ENCODE assay signal across 1 cellular context in genomic region chr1:93609536-93609935, GRCh38.
TF ChIP-seq lines count a peak whose summit lies in the region.

No MANE protein-coding gene starts in this region.

TF ChIP-seq in H1, 55 proteins besides CTCF, POLR2A, EP300 and RAD21 (continued from another document):
- TF ChIP-seq MAX (IDR thresholded peaks at IDR 0.05) (0 out of 2 replicates have a peak, but pooled peaks have one; percentile 15), CBX5 (IDR thresholded peaks at IDR 0.05; ENCODE audit: low read depth, low read length) (no peak), HDAC6 (IDR thresholded peaks at IDR 0.05; ENCODE audit: low read depth, low read length) (no peak)
